ENCODE assay signal across 25 cellular contexts in the genomic region with DNA sequence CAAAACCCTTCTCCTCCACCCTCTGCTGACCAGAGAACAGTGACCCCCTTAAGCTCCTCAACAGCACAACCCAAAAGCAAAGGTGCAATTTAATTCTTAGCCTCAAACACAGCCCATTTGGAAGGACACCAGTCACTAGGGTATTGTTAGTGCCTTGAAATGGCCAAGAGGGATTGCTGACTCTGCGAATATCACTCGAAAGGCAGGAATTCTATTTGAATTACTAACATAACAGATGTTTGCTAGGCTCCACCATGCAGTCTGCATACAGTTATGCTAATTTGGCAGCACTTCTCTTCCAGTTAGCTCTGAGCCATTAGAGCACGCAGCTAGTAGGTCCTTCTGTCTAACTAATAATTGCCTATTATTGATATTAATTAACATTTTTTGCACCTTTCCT.
A peak's percentile ranks its signal among the peaks of the same experiment; 100 is the strongest.
DNase-seq lines count a peak whose midpoint lies in the region; ATAC-seq and TF ChIP-seq lines count a peak whose summit lies in the region.
"Had no signal": no experiment of that assay in that cellular context is flagged by ENCODE, and none has a peak within 500 bp of the region (broad histone marks: within the 10 kb centered on the region; RNA-seq: fewer than 3 reads in every experiment).

No MANE protein-coding gene starts in this region.

- H3K9me3 ChIP-seq in osteoblast (ENCODE audit: low read depth, low read length), result no peaks in the 10 kb centered on the region
- H3K9me3 ChIP-seq: left lung, tibial nerve had no signal

- no peaks in the 10 kb centered on the region for H3K4me1 ChIP-seq in osteoblast (ENCODE audit: insufficient read depth, low read length)
- H3K4me1 ChIP-seq: left lung, tibial nerve had no signal

- H3K27ac Mint-ChIP-seq in nephron, result peak overlapping the region; percentile 63 to 88 (median 72)
- H3K27ac Mint-ChIP-seq in stimulated activated naive CD8-positive, alpha-beta T cell treated with anti-CD3 and anti-CD28 coated beads, Interleukin-15, amount 100 ng/mL, for 72 hours, result no peak overlapping the region
- H3K27ac Mint-ChIP-seq: activated T-helper 1 cell treated with anti-CD3 and anti-CD28 coated beads, Interleukin-12 subunit alpha, Interleukin-12 subunit beta, Interleukin-2, Interleukin-4 antibody, amounts not matched to agents 30 ng/mL and 10 ng/mL and 1 ng/mL, durations not matched to agents 14 hours and 24 hours and 36 hours; CD8-positive, alpha-beta memory T cell; HFFc6; stimulated activated naive CD8-positive, alpha-beta T cell treated with anti-CD3 and anti-CD28 coated beads, Interleukin-15, Interleukin-2, amounts not matched to agents 100 ng/mL and 50 ng/mL, for 24 hours had no signal

- H3K27ac ChIP-seq in VCaP (peak overlapping the region; percentile 33), osteoblast (ENCODE audit: low read depth, low read length) (no peak overlapping the region)
- H3K27ac ChIP-seq: dorsolateral prefrontal cortex, left lung, tibial nerve had no signal

- H4K20me1 ChIP-seq in osteoblast (ENCODE audit: insufficient read depth, low read length), result no peaks in the 10 kb centered on the region

- H3K4me2 ChIP-seq in osteoblast (ENCODE audit: insufficient read depth, low read length), result no peak overlapping the region

- no peaks in the 10 kb centered on the region for H3K27me3 Mint-ChIP-seq in nephron (ENCODE audit: low read depth)
- peaks cover 16% of the 10 kb centered on the region for H3K27me3 Mint-ChIP-seq in stimulated activated naive CD8-positive, alpha-beta T cell treated with anti-CD3 and anti-CD28 coated beads, Interleukin-15, amount 100 ng/mL, for 72 hours

- no peaks in the 10 kb centered on the region for H3K79me2 ChIP-seq in osteoblast (ENCODE audit: insufficient read depth, low read length)

- no peaks in the 10 kb centered on the region for H3K27me3 ChIP-seq in osteoblast (ENCODE audit: insufficient read depth, low read length)
- H3K27me3 ChIP-seq: left lung, tibial nerve had no signal

- no peak overlapping the region for H2AFZ ChIP-seq in osteoblast (ENCODE audit: low read length)

- no peak overlapping the region for H3K4me3 ChIP-seq in osteoblast (ENCODE audit: insufficient read depth, low read length)
- H3K4me3 ChIP-seq: dorsolateral prefrontal cortex, GM12878, left lung, tibial nerve had no signal

- no peak overlapping the region for H3K4me3 Mint-ChIP-seq in nephron
- no peak overlapping the region for H3K4me3 Mint-ChIP-seq in stimulated activated naive CD8-positive, alpha-beta T cell treated with anti-CD3 and anti-CD28 coated beads, Interleukin-15, amount 100 ng/mL, for 72 hours
- H3K4me3 Mint-ChIP-seq: activated T-helper 1 cell treated with anti-CD3 and anti-CD28 coated beads, Interleukin-12 subunit alpha, Interleukin-12 subunit beta, Interleukin-2, Interleukin-4 antibody, amounts not matched to agents 30 ng/mL and 10 ng/mL and 1 ng/mL, durations not matched to agents 14 hours and 24 hours and 36 hours; CD8-positive, alpha-beta memory T cell; central memory CD8-positive, alpha-beta T cell; HFFc6; stimulated activated naive CD8-positive, alpha-beta T cell treated with anti-CD3 and anti-CD28 coated beads, Interleukin-15, Interleukin-2, amounts not matched to agents 100 ng/mL and 50 ng/mL, for 24 hours had no signal

- DNase-seq in EH (ENCODE audit: low read depth), result peak; percentile 10
- DNase-seq in NCI-H146 (lab: John Stamatoyannopoulos, UW), result peak; percentile 22
- no peak for DNase-seq in osteoblast (ENCODE audit: insufficient read length, low spot score, missing footprints)
- DNase-seq in stimulated activated naive CD8-positive, alpha-beta T cell treated with anti-CD3 and anti-CD28 coated beads, Interleukin-15, amount 100 ng/mL, for 72 hours, result no peak
- DNase-seq: activated CD4-positive, alpha-beta T cell treated with anti-CD3 and anti-CD28 coated beads for 48 hours; activated naive CD4-positive, alpha-beta T cell treated with anti-CD3 and anti-CD28 coated beads, Interleukin-2, amount 50 U/mL, for 16 hours; CD8-positive, alpha-beta memory T cell; DMS53; dorsolateral prefrontal cortex; HFFc6; Kasumi-1; left lung; midbrain; NCI-H1048; NK-92 treated with Interleukin-12 subunit alpha and Interleukin-12 subunit beta, amount 100 ng/mL, for 24 hours; stimulated activated CD4-positive, alpha-beta T cell treated with anti-CD3 and anti-CD28 coated beads, Interleukin-4, amount 100 ng/mL, for 24 hours; T-helper 1 cell had no signal

- no peak for ATAC-seq in GM18870 (IDR thresholded peaks at IDR 0.05; ENCODE audit: unreplicated experiment)
- no peak for ATAC-seq in stimulated activated naive CD8-positive, alpha-beta T cell treated with anti-CD3 and anti-CD28 coated beads, Interleukin-15, amount 100 ng/mL, for 72 hours
- ATAC-seq: GM12878, left lung had no signal

- H3K9me3 Mint-ChIP-seq in nephron, result peaks cover 2% of the 10 kb centered on the region
- H3K9me3 Mint-ChIP-seq in stimulated activated naive CD8-positive, alpha-beta T cell treated with anti-CD3 and anti-CD28 coated beads, Interleukin-15, amount 100 ng/mL, for 72 hours, result peaks cover 0 to 6% of the 10 kb centered on the region in 2 donors
- H3K9me3 Mint-ChIP-seq: activated T-helper 1 cell treated with anti-CD3 and anti-CD28 coated beads, Interleukin-12 subunit alpha, Interleukin-12 subunit beta, Interleukin-2, Interleukin-4 antibody, amounts not matched to agents 30 ng/mL and 10 ng/mL and 1 ng/mL, durations not matched to agents 14 hours and 24 hours and 36 hours; HFFc6 had no signal

- no peaks in the 10 kb centered on the region for H3K36me3 Mint-ChIP-seq in nephron (ENCODE audit: low read depth)
- H3K36me3 Mint-ChIP-seq: CD8-positive, alpha-beta memory T cell had no signal

- peaks cover 60% of the 10 kb centered on the region for H3K4me1 Mint-ChIP-seq in nephron
- H3K4me1 Mint-ChIP-seq in stimulated activated naive CD8-positive, alpha-beta T cell treated with anti-CD3 and anti-CD28 coated beads, Interleukin-15, amount 100 ng/mL, for 72 hours, result no peaks in the 10 kb centered on the region
- H3K4me1 Mint-ChIP-seq: CD8-positive, alpha-beta memory T cell; central memory CD8-positive, alpha-beta T cell had no signal

- H3K36me3 ChIP-seq in osteoblast (ENCODE audit: insufficient read depth, low read length), result no peaks in the 10 kb centered on the region
- H3K36me3 ChIP-seq: left lung, tibial nerve had no signal

- TF ChIP-seq CTCF in VCaP (conservative IDR thresholded peaks at IDR 0.05) (no peak), nephron (IDR thresholded peaks at IDR 0.05; ENCODE audit: unreplicated experiment in 3 of 3) (no peak), osteoblast (IDR thresholded peaks at IDR 0.05; ENCODE audit: extremely low read depth, low read depth, low read length) (no peak)

Comparison
In these comparisons a context has a peak if more than half of its experiments do, and no peak if none do; other contexts are left out.
1. DNase-seq: peak in EH (single experiment) and NCI-H146 (single experiment); none in osteoblast (single experiment) and stimulated activated naive CD8-positive, alpha-beta T cell treated with anti-CD3 and anti-CD28 coated beads, Interleukin-15, amount 100 ng/mL, for 72 hours (0 of 2).
2. H3K27ac Mint-ChIP-seq: peak in nephron (3 of 3); none in stimulated activated naive CD8-positive, alpha-beta T cell treated with anti-CD3 and anti-CD28 coated beads, Interleukin-15, amount 100 ng/mL, for 72 hours (0 of 2).